8 cellular contexts compared by ENCODE assay signal in the genomic region with DNA sequence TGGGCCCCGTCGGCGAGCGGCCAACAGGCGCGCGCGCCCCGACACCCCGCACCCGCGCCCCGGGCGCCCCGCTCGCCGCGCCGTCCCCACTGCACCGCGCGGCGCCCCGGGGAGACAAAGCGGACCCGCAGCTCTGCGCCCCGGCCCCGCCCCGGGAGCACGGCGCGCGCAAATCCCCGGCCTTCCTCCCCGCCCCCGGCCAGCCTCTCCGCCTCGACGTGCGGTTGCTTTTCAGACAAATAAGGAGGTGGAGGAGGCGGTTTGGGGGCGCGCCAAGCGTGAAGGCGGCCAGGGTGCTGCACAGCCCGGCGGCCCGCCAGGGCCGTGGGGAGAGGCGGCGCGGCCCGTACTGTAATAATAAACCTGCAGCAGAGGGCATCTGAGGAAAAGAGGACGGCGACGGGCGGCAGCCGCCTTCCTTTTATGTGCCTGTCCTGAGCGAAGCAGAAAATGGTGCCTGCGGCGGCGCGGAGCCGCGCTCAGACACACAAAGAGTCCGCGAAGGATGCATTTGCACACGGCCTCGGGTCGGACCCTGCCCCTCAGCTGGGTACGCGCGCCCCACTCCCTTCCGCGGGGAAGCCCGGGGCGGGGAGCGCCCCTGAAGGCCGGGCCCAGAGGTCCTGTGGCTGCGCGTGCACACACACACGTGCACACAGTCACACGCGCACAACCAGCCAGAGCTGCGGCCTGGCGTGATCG. TPM values are rescaled to one million over a fixed set of nuclear protein-coding genes. Genes with fewer than 3 reads are reported as not detected.
DNase-seq lines count a peak whose midpoint lies in the region; ATAC-seq and TF ChIP-seq lines count a peak whose summit lies in the region.

No MANE protein-coding gene starts in this region.

- H3K36me3 ChIP-seq in OCI-LY1 (ENCODE audit: insufficient read depth, low read length): peaks cover 14% of the 10 kb centered on the region

- CTCF ChIA-PET in Calu3 (lab: Charles Lee): interaction anchor here (0.6 to 1.6 kb wide), 8 partner anchors 58 to 403 kb away, joined by 3 to 7 read pairs (median 4); no protein-coding TSS in a partner anchor

- peak overlapping the region; percentile 72 for H3K27ac Mint-ChIP-seq in Calu3 (ENCODE audit: unreplicated experiment)

- peaks cover 12% of the 10 kb centered on the region for H3K79me2 ChIP-seq in OCI-LY1 (ENCODE audit: insufficient read depth, low read length)

- no peaks in the 10 kb centered on the region for H3K9me2 ChIP-seq in OCI-LY1 (ENCODE audit: low read depth, low read length)

- no peaks in the 10 kb centered on the region for H3K27me3 Mint-ChIP-seq in Calu3 (ENCODE audit: unreplicated experiment)

- peak; percentile 75 for ATAC-seq in GM21367 (IDR thresholded peaks at IDR 0.05; ENCODE audit: unreplicated experiment)

- TF ChIP-seq CTCF in Calu3 (IDR thresholded peaks at IDR 0.05; ENCODE audit: unreplicated experiment) (no peak), OCI-LY1 (IDR thresholded peaks at IDR 0.05; ENCODE audit: low read length) (no peak)

- H3K9me3 ChIP-seq in OCI-LY1 (ENCODE audit: low read length): no peaks in the 10 kb centered on the region

- H3K36me3 Mint-ChIP-seq in Calu3 (ENCODE audit: insufficient read depth, unreplicated experiment): peaks cover 18% of the 10 kb centered on the region

- H3K9me3 Mint-ChIP-seq in Calu3 (ENCODE audit: low read depth, unreplicated experiment): no peaks in the 10 kb centered on the region

- H3K4me3 Mint-ChIP-seq in Calu3 (ENCODE audit: low read depth, unreplicated experiment): peak overlapping the region; percentile 60

- intact Hi-C loops in Calu3 (cut with micrococcal nuclease; ENCODE audit: unreplicated experiment): loop anchor here (2.0 to 5.0 kb wide), 3 partner anchors 55 to 390 kb away; no protein-coding TSS in a partner anchor

- H2AFZ ChIP-seq in OCI-LY1 (ENCODE audit: low read length): peak overlapping the region; percentile 39; the same call in 1 of the 2 replicates

- peaks cover 35% of the 10 kb centered on the region for H3K4me1 ChIP-seq in OCI-LY1 (ENCODE audit: insufficient read depth, low read length, severe bottlenecking)

- H3K27ac ChIP-seq in OCI-LY1 (ENCODE audit: low read depth, low read length, poor library complexity, severe bottlenecking) (peak overlapping the region; percentile 91), epithelial cell of prostate (peak overlapping the region; percentile 31)

- H3K4me2 ChIP-seq in OCI-LY1 (ENCODE audit: low read length): peak overlapping the region; percentile 71

- H3K9ac ChIP-seq in OCI-LY1 (ENCODE audit: low read length): peak overlapping the region; percentile 92

- BruUV-seq in Calu3 (replicated peaks; lab: Mats Ljungman, UMichigan): no TSS peak

- H3K4me3 ChIP-seq in OCI-LY1 (ENCODE audit: low read depth, low read length, poor library complexity, severe bottlenecking): peak overlapping the region; percentile 89

- DNase-seq in Calu3 (peak; percentile 90), HT-29 (ENCODE audit: low spot score) (peak; percentile 56), activated T-cell treated with anti-CD3 and anti-CD28 coated beads for 4 hours (peak; percentile 64), epithelial cell of prostate (ENCODE audit: low read depth, low spot score) (no peak), mucosa of gallbladder (ENCODE audit: low spot score) (peak; percentile 90)
- DNase-seq in stimulated activated CD8-positive, alpha-beta memory T cell treated with anti-CD3 and anti-CD28 coated beads, Interleukin-4, amount 100 ng/mL, for 24 hours (ENCODE audit: low read depth): peak; percentile 76

- no peaks in the 10 kb centered on the region for H3F3A ChIP-seq in OCI-LY1 (ENCODE audit: insufficient read depth, low read length)

- H4K20me1 ChIP-seq in OCI-LY1 (ENCODE audit: insufficient read depth, low read length): no peaks in the 10 kb centered on the region

- no peaks in the 10 kb centered on the region for H3K27me3 ChIP-seq in OCI-LY1 (ENCODE audit: insufficient read depth, low read length)

- peaks cover 8% of the 10 kb centered on the region for H3K4me1 Mint-ChIP-seq in Calu3 (ENCODE audit: low read depth, unreplicated experiment)

RNA-seq across cellular contexts. Expression of a gene that starts 0.7 kb away (rescaled TPM):
- total RNA-seq in Calu3 (2022) (19.4 and 24.6 TPM in 2 replicates), mucosa of gallbladder (51.2 TPM)
- 0.97 and 3.5 TPM in 2 replicates for total RNA-seq in HT-29 (2014; rRNA removed; shearing (Covaris generic))
